9 cellular contexts compared by ENCODE assay signal in genomic region chr20:2822073-2822472, GRCh38. TPM values are rescaled to one million over a fixed set of nuclear protein-coding genes. Genes with fewer than 3 reads are reported as not detected.
DNase-seq lines count a peak whose midpoint lies in the region; ATAC-seq and TF ChIP-seq lines count a peak whose summit lies in the region.
"Had no signal": no experiment of that assay in that cellular context is flagged by ENCODE, and none has a peak within 500 bp of the region (broad histone marks: within the 10 kb centered on the region; RNA-seq: fewer than 3 reads in every experiment).

No MANE protein-coding gene starts in this region.

- no peak for TF ChIP-seq CTCF in GM10248 (IDR thresholded peaks at IDR 0.05; ENCODE audit: control extremely low read depth, extremely low read depth, low read depth, missing control alignments)
- no peak for TF ChIP-seq CTCF in omental fat pad (IDR thresholded peaks at IDR 0.05)
- no peak for TF ChIP-seq CTCF in left lung (IDR thresholded peaks at IDR 0.05)
- no peak for TF ChIP-seq CTCF in OCI-LY7 (conservative IDR thresholded peaks at IDR 0.05; ENCODE audit: low read length)

- intact Hi-C loops in left lung (cut with DNase I): no loop called here
- intact Hi-C loops in OCI-LY7 (cut with micrococcal nuclease; ENCODE audit: unreplicated experiment): no loop called here

- H3K4me3 ChIP-seq in left lung: no peak overlapping the region
- no peak overlapping the region for H3K4me3 ChIP-seq in OCI-LY7 (ENCODE audit: low read depth, low read length, poor library complexity, severe bottlenecking)
- H3K4me3 ChIP-seq: SK-N-MC had no signal

- peak overlapping the region; percentile 70 for H3K4me3 Mint-ChIP-seq in activated naive CD4-positive, alpha-beta T cell treated with anti-CD3 and anti-CD28 coated beads, Interleukin-2, amount 50 U/mL, for 24 hours

- CTCF ChIA-PET in GM10248 (lab: Yijun Ruan, JAX) (no interaction called here), OCI-LY7 (lab: Charles Lee; ENCODE audit: unreplicated experiment) (no interaction called here)

- no peak overlapping the region for H3K27ac Mint-ChIP-seq in activated naive CD4-positive, alpha-beta T cell treated with anti-CD3 and anti-CD28 coated beads, Interleukin-2, amount 50 U/mL, for 24 hours

- no peak overlapping the region for H2AFZ ChIP-seq in OCI-LY7 (ENCODE audit: low read length)

- H3K4me1 ChIP-seq in left lung (peaks cover 0 to 12% of the 10 kb centered on the region in 2 donors), OCI-LY7 (ENCODE audit: insufficient read depth, low read length, poor library complexity, severe bottlenecking) (peaks cover 8% of the 10 kb centered on the region)

- POLR2A ChIA-PET in GM10248 (lab: Yijun Ruan, JAX) (no interaction called here), OCI-LY7 (lab: Charles Lee) (interaction anchor here (0.6 kb wide), 1 partner anchor 35 kb away, joined by 3 read pairs; no protein-coding TSS in a partner anchor)

- ATAC-seq in omental fat pad (ENCODE audit: low FRiP score) (peak; percentile 29), left lung (no peak)

- H3K36me3 ChIP-seq in left lung (no peaks in the 10 kb centered on the region), OCI-LY7 (ENCODE audit: insufficient read depth, low read length) (no peaks in the 10 kb centered on the region)

- H3K27me3 ChIP-seq in left lung: peaks cover 9 to 51% of the 10 kb centered on the region in 2 donors

- H3K27ac ChIP-seq in left lung (no peak overlapping the region), OCI-LY7 (ENCODE audit: low read depth, low read length, poor library complexity, severe bottlenecking) (no peak overlapping the region)
- H3K27ac ChIP-seq: SK-N-MC had no signal

- DNase-seq in GM10248 (ENCODE audit: extremely low spot score) (peak; percentile 28), NAMALWA (ENCODE audit: low spot score) (peak; percentile 31), omental fat pad (ENCODE audit: low spot score) (no peak), left lung (no peak), iPS-NIHi7 (ENCODE audit: extremely low spot score) (no peak), OCI-LY7 (ENCODE audit: low spot score) (no peak)

- H3K36me3 Mint-ChIP-seq in activated naive CD4-positive, alpha-beta T cell treated with anti-CD3 and anti-CD28 coated beads, Interleukin-2, amount 50 U/mL, for 24 hours: no peaks in the 10 kb centered on the region

- no peaks in the 10 kb centered on the region for H3K9me3 Mint-ChIP-seq in activated naive CD4-positive, alpha-beta T cell treated with anti-CD3 and anti-CD28 coated beads, Interleukin-2, amount 50 U/mL, for 24 hours

- no peaks in the 10 kb centered on the region for H3K79me2 ChIP-seq in OCI-LY7 (ENCODE audit: insufficient read depth, low read depth, low read length)

- H4K20me1 ChIP-seq in OCI-LY7 (ENCODE audit: insufficient read depth, low read length): no peaks in the 10 kb centered on the region

- BruUV-seq in OCI-LY7 (replicated peaks; lab: Mats Ljungman, UMichigan): no TSS peak

- H3K27me3 Mint-ChIP-seq in activated naive CD4-positive, alpha-beta T cell treated with anti-CD3 and anti-CD28 coated beads, Interleukin-2, amount 50 U/mL, for 24 hours: peaks cover 13% of the 10 kb centered on the region

- no peaks in the 10 kb centered on the region for H3K9me3 ChIP-seq in left lung
- 0 out of 2 replicates have a peak, but pooled peaks cover 3% of the 10 kb centered on the region for H3K9me3 ChIP-seq in OCI-LY7 (ENCODE audit: low read length)

- H3K4me2 ChIP-seq in OCI-LY7 (ENCODE audit: low read length): no peak overlapping the region

- H3K4me1 Mint-ChIP-seq in activated naive CD4-positive, alpha-beta T cell treated with anti-CD3 and anti-CD28 coated beads, Interleukin-2, amount 50 U/mL, for 24 hours: peaks cover 33% of the 10 kb centered on the region

- no peaks in the 10 kb centered on the region for H3K9me2 ChIP-seq in OCI-LY7 (ENCODE audit: insufficient read depth, low read length)

RNA-seq across cellular contexts. Expression of gene TMEM239, which starts 5.9 kb away (rescaled TPM):
- total RNA-seq in omental fat pad (not detected), left lung (not detected), OCI-LY7 (2022) (not detected in 2 replicates)
- not detected in 2 replicates for total RNA-seq in OCI-LY7 (2014; rRNA removed; shearing (Covaris generic))
- total RNA-seq: MCF 10A had no signal

RNA-seq across cellular contexts. Expression of gene C20orf141, which starts 7.3 kb away (rescaled TPM):
- total RNA-seq in omental fat pad (1 to 10 TPM in 2 of 4 donors, not detected in 2; 1.2 to 1.4 TPM), left lung (not detected), OCI-LY7 (2022) (not detected in 2 replicates)
- not detected in 2 replicates for total RNA-seq in OCI-LY7 (2014; rRNA removed; shearing (Covaris generic))
- total RNA-seq: MCF 10A had no signal

RNA-seq across cellular contexts. Expression of gene PCED1A, which starts 18.4 kb away (rescaled TPM):
- total RNA-seq in omental fat pad: 10 to 100 TPM; 21.5 to 46.7 (median 33.3) TPM
- total RNA-seq in left lung: 10 to 100 TPM; 34.3 to 39.2 TPM
- 6.9 and 8.4 TPM in 2 replicates for total RNA-seq in OCI-LY7 (2014; rRNA removed; shearing (Covaris generic))
- 9.8 and 10.3 TPM in 2 replicates for total RNA-seq in OCI-LY7 (2022)

RNA-seq across cellular contexts. Expression of gene VPS16, which starts 18.5 kb away (rescaled TPM):
- total RNA-seq in omental fat pad (10 to 100 TPM; 24.0 to 34.0 (median 27.7) TPM), left lung (10 to 100 TPM; 38.6 to 42.7 TPM), OCI-LY7 (2022) (37.8 and 39.0 TPM in 2 replicates)
- total RNA-seq in OCI-LY7 (2014; rRNA removed; shearing (Covaris generic)): 27.0 and 32.6 TPM in 2 replicates

RNA-seq across cellular contexts. Expression of gene CPXM1, which starts 21.6 kb away (rescaled TPM):
- total RNA-seq in omental fat pad: 10 to 100 TPM; 22.1 to 74.1 (median 32.3) TPM
- total RNA-seq in left lung: 10 to 100 TPM in 1 of 2 donors, 1 to 10 TPM in 1; 8.1 to 25.8 TPM
- total RNA-seq in OCI-LY7 (2014; rRNA removed; shearing (Covaris generic)): not detected in 2 replicates
- 0.15 TPM in 1 of 2 replicates, not detected in the other for total RNA-seq in OCI-LY7 (2022)
- total RNA-seq: MCF 10A had no signal

Comparison
In these comparisons a context has a peak if more than half of its experiments do, and no peak if none do; other contexts are left out.
1. DNase-seq: peak in GM10248 (single experiment) and NAMALWA (single experiment); none in omental fat pad (single experiment), left lung (0 of 2), iPS-NIHi7 (single experiment) and OCI-LY7 (single experiment).